12 cellular contexts compared by ENCODE assay signal in genomic region chr6:13406781-13407180, GRCh38.
DNase-seq lines count a peak whose midpoint lies in the region; ATAC-seq and TF ChIP-seq lines count a peak whose summit lies in the region.
"Had no signal": no experiment of that assay in that cellular context is flagged by ENCODE, and none has a peak within 500 bp of the region (broad histone marks: within the 10 kb centered on the region; RNA-seq: fewer than 3 reads in every experiment).

No MANE protein-coding gene starts in this region.

- no peaks in the 10 kb centered on the region for H3K27me3 ChIP-seq in left ventricle myocardium inferior (ENCODE audit: low read depth)
- H3K27me3 ChIP-seq in skeletal muscle tissue (ENCODE audit: control insufficient read depth in 3 of 3, insufficient read depth in 3 of 3, low read length in 3 of 3) = no peaks in the 10 kb centered on the region

- DNase-seq in HT1080 (ENCODE audit: low read depth) = peak; percentile 14
- no peak for DNase-seq in left ventricle myocardium inferior
- no peak for DNase-seq in D341Med (ENCODE audit: low spot score)
- no peak for DNase-seq in T1000 (lab: John Stamatoyannopoulos, UW)
- DNase-seq in GM13977 (ENCODE audit: low spot score) = no peak
- DNase-seq: effector memory CD8-positive, alpha-beta T cell; EL; NCI-H1092 treated with DMSO at 0.1 percent for 48 hours; T-helper 1 cell had no signal

- TF ChIP-seq CTCF in left ventricle myocardium inferior (IDR thresholded peaks at IDR 0.05; ENCODE audit: borderline replicate concordance) = no peak
- TF ChIP-seq CTCF in GM13977 (IDR thresholded peaks at IDR 0.05; ENCODE audit: extremely low read depth, insufficient read depth, missing control alignments) = no peak

- in situ Hi-C loops in GM13977 (cut with MboI; ENCODE audit: low pct_unique_long_range_greater_than_20kb, low sequenced_read_pairs, unreplicated experiment) = no loop called here

- H3K4me3 ChIP-seq in left ventricle myocardium inferior = no peak overlapping the region
- no peak overlapping the region for H3K4me3 ChIP-seq in skeletal muscle tissue (ENCODE audit: low read length in 3 of 3)

- intact Hi-C loops in left ventricle myocardium inferior (cut with micrococcal nuclease) = no loop called here

- H3K4me1 ChIP-seq in left ventricle myocardium inferior = peaks cover 93% of the 10 kb centered on the region
- H3K4me1 ChIP-seq in skeletal muscle tissue (ENCODE audit: control insufficient read depth in 3 of 3, insufficient read depth in 3 of 3, low read length in 3 of 3) = peaks cover 57 to 59% (median 57%) of the 10 kb centered on the region in 3 donors

- H3K36me3 ChIP-seq in left ventricle myocardium inferior = no peaks in the 10 kb centered on the region
- no peaks in the 10 kb centered on the region for H3K36me3 ChIP-seq in skeletal muscle tissue (ENCODE audit: control insufficient read depth in 3 of 3, insufficient read depth in 3 of 3, low read length in 3 of 3)

- H3K9me3 ChIP-seq in left ventricle myocardium inferior (replicated peaks) (peaks cover 2% of the 10 kb centered on the region), skeletal muscle tissue (ENCODE audit: control insufficient read depth in 3 of 3, low read length in 3 of 3) (no peaks in the 10 kb centered on the region)

- peak; percentile 59 for ATAC-seq in SK-N-SH treated with all-trans-retinoic acid at 6 μM for 48 hours
- ATAC-seq in GM19035 (IDR thresholded peaks at IDR 0.05; ENCODE audit: unreplicated experiment) = no peak
- ATAC-seq: effector memory CD8-positive, alpha-beta T cell had no signal

- H3K27ac ChIP-seq in left ventricle myocardium inferior (replicated peaks) (peak overlapping the region; percentile 88), skeletal muscle tissue (ENCODE audit: low read depth, low read length) (peak overlapping the region; percentile 76)

- no peak overlapping the region for H3K9ac ChIP-seq in skeletal muscle tissue (ENCODE audit: low read depth in 1 of 3, low read length in 3 of 3)

TF ChIP-seq in SK-N-SH treated with all-trans-retinoic acid at 6 μM for 48 hours, 23 proteins besides CTCF, POLR2A, EP300 and RAD21:
- no peak for TF ChIP-seq GLIS3 (CRISPR knock-in tag; IDR thresholded peaks at IDR 0.05)
- no peak for TF ChIP-seq PPARA (CRISPR knock-in tag; IDR thresholded peaks at IDR 0.05; ENCODE audit: borderline replicate concordance)
- no peak for TF ChIP-seq ZNF70 (CRISPR knock-in tag; IDR thresholded peaks at IDR 0.05)
- TF ChIP-seq ZNF565 (CRISPR knock-in tag; conservative IDR thresholded peaks at IDR 0.05; ENCODE audit: low read depth) = no peak
- TF ChIP-seq ZC3H10 (CRISPR knock-in tag; IDR thresholded peaks at IDR 0.05) = no peak
